Comparison of ENCODE assay signal across 9 cellular contexts in genomic region chr12:53213348-53213747, GRCh38. TPM values are rescaled to one million over a fixed set of nuclear protein-coding genes. Genes with fewer than 3 reads are reported as not detected.
DNase-seq lines count a peak whose midpoint lies in the region; ATAC-seq, FAIRE-seq and TF ChIP-seq lines count a peak whose summit lies in the region.
"Had no signal": no experiment of that assay in that cellular context is flagged by ENCODE, and none has a peak within 500 bp of the region (broad histone marks: within the 10 kb centered on the region; RNA-seq: fewer than 3 reads in every experiment).

No MANE protein-coding gene starts in this region.

- peaks cover 40% of the 10 kb centered on the region for H3K79me2 ChIP-seq in hepatocyte

- WGBS in hepatocyte (ENCODE audit: low lambda C conversion rate, missing lambda C conversion rate) = 18% methylated on average over 14 of the region's 14 CpGs
- WGBS in spleen, 5 donors = 9 to 17% (median 13%) methylated on average over 12 to 14 of the region's 14 CpGs

- CTCF ChIA-PET in AG04449 (lab: Yijun Ruan, JAX) = interaction anchor here (0.6 to 24.6 kb wide), 38 partner anchors 8 to 305 kb away, joined by 3 to 659 read pairs (median 6); partner anchors contain the start of genes AAAS, ESPL1, MYG1 and PFDN5

- no peak for ATAC-seq in HG03469 (IDR thresholded peaks at IDR 0.05; ENCODE audit: unreplicated experiment)

- POLR2A ChIA-PET in AG04449 (lab: Yijun Ruan, JAX) = interaction anchor here (0.7 kb wide), 1 partner anchor 82 kb away, joined by 4 read pairs; the partner anchor contains the start of gene PFDN5

- H3K27ac ChIP-seq in ascending aorta (no peak overlapping the region), hepatocyte (no peak overlapping the region), spleen (peak overlapping the region in 5 of 8 donors; percentile 46 to 98 (median 98))

- H3K9me3 ChIP-seq in ascending aorta = no peaks in the 10 kb centered on the region
- H3K9me3 ChIP-seq in hepatocyte (ENCODE audit: low read depth) = no peaks in the 10 kb centered on the region
- H3K9me3 ChIP-seq in spleen = no peaks in the 10 kb centered on the region

- H4K20me1 ChIP-seq in hepatocyte (ENCODE audit: insufficient read depth, poor library complexity, severe bottlenecking) = peaks cover 21% of the 10 kb centered on the region

- FAIRE-seq in GM19239 (lab: Jason Lieb, UNC) = peak; percentile 64

- TF ChIP-seq POLR2A in spleen (IDR thresholded peaks at IDR 0.05) = no peak

- no peaks in the 10 kb centered on the region for H3K27me3 ChIP-seq in ascending aorta
- no peaks in the 10 kb centered on the region for H3K27me3 ChIP-seq in hepatocyte
- H3K27me3 ChIP-seq in spleen (replicated peaks in 1 of 7) = no peaks in the 10 kb centered on the region

- intact Hi-C loops in ascending aorta (cut with DNase I) = loop anchor here (1.0 kb wide), 2 partner anchors 38 to 74 kb away; no protein-coding TSS in a partner anchor
- intact Hi-C loops in spleen (cut with DNase I; ENCODE audit: low total_unique reads) = loop anchor here (2.0 kb wide), 1 partner anchor 73 kb away; no protein-coding TSS in a partner anchor

- no peak for DNase-seq in AG04449 (ENCODE audit: low read depth, low spot score)
- no peak for DNase-seq in GM19239 (ENCODE audit: insufficient read length, low spot score)
- peak; percentile 55 for DNase-seq in NCI-H2029 treated with DMSO at 0.1 percent for 48 hours (lab: John Stamatoyannopoulos, UW)
- DNase-seq in T-helper 9 cell = peak; percentile 84
- peak in 1 of 2 donors; percentile 88 for DNase-seq in ascending aorta (ENCODE audit: low spot score in 2 of 2)
- DNase-seq in hepatocyte (ENCODE audit: low spot score) = peak; percentile 90
- peak; percentile 96 for DNase-seq in spleen

- H3K4me1 ChIP-seq in ascending aorta (peaks cover 11 to 27% of the 10 kb centered on the region in 2 donors), hepatocyte (ENCODE audit: insufficient read depth) (peaks cover 30% of the 10 kb centered on the region), spleen (peaks cover 57 to 99% (median 89%) of the 10 kb centered on the region in 6 donors)

- no peak overlapping the region for H3K4me2 ChIP-seq in hepatocyte

- H3K4me3 ChIP-seq in AG04449 (ENCODE audit: low read depth, low read length) (no peak overlapping the region), ascending aorta (no peak overlapping the region), hepatocyte (no peak overlapping the region), spleen (peak overlapping the region in 1 of 8 donors; percentile 11)
- H3K4me3 ChIP-seq: skin epidermis had no signal

- H3K9me2 ChIP-seq in hepatocyte (replicated peaks; ENCODE audit: insufficient read depth) = no peaks in the 10 kb centered on the region

- no peak overlapping the region for H2AFZ ChIP-seq in hepatocyte

- peaks cover 54 to 55% of the 10 kb centered on the region in 2 donors for H3K36me3 ChIP-seq in ascending aorta
- no peaks in the 10 kb centered on the region for H3K36me3 ChIP-seq in hepatocyte (replicated peaks; ENCODE audit: insufficient read depth, low read depth)
- H3K36me3 ChIP-seq in spleen = peaks cover 0 to 50% (median 19%) of the 10 kb centered on the region in 6 donors

- peak; percentile 98 for TF ChIP-seq CTCF in AG04449 (IDR thresholded peaks at IDR 0.05; ENCODE audit: insufficient read depth, low read length, missing control alignments)
- TF ChIP-seq CTCF in ascending aorta (IDR thresholded peaks at IDR 0.05) = peak; percentile 88 to 99 (median 94)
- peak; percentile 93 for TF ChIP-seq CTCF in hepatocyte (IDR thresholded peaks at IDR 0.05; ENCODE audit: poor library complexity)
- TF ChIP-seq CTCF in spleen (IDR thresholded peaks at IDR 0.05 in 8 of 11, conservative IDR thresholded peaks at IDR 0.05 in 3 of 11) = peak; percentile 85 to 95 (median 93)

RNA-seq across cellular contexts. Expression of gene ITGB7, which starts 6.3 kb away (rescaled TPM):
- 1.6 TPM for total RNA-seq in ascending aorta
- 0.23 TPM in 1 of 2 replicates, not detected in the other for total RNA-seq in hepatocyte
- polyA plus RNA-seq in hepatocyte = 1.0 TPM in 1 of 2 replicates, not detected in the other
- total RNA-seq in spleen = 10 to 100 TPM; 35.5 to 75.5 (median 62.2) TPM
- polyA plus RNA-seq in spleen = 10 to 100 TPM; 23.9 to 62.5 (median 46.5) TPM

RNA-seq across cellular contexts. Expression of gene RARG, which starts 18.7 kb away (rescaled TPM):
- total RNA-seq in ascending aorta (29.8 TPM), hepatocyte (15.1 and 20.9 TPM in 2 replicates), spleen (10 to 100 TPM in 5 of 7 donors, 1 to 10 TPM in 2; 9.4 to 20.8 (median 14.4) TPM)
- polyA plus RNA-seq in hepatocyte (24.7 and 28.1 TPM in 2 replicates), spleen (10 to 100 TPM in 1 of 3 donors, 1 to 10 TPM in 2; 4.6 to 10.1 (median 4.9) TPM)

RNA-seq across cellular contexts. Expression of gene CSAD, which starts 32.6 kb away (rescaled TPM):
- total RNA-seq in ascending aorta (30.7 TPM), hepatocyte (14.1 and 16.8 TPM in 2 replicates), spleen (10 to 100 TPM; 33.7 to 73.0 (median 39.7) TPM)
- polyA plus RNA-seq in hepatocyte (14.3 and 15.7 TPM in 2 replicates), spleen (10 to 100 TPM; 17.9 to 36.3 (median 34.1) TPM)

RNA-seq across cellular contexts. Expression of gene ZNF740, which starts 32.8 kb away (rescaled TPM):
- 5.9 TPM for total RNA-seq in ascending aorta
- total RNA-seq in hepatocyte = 13.2 and 23.2 TPM in 2 replicates
- polyA plus RNA-seq in hepatocyte = 4.4 and 4.6 TPM in 2 replicates
- total RNA-seq in spleen = 10 to 100 TPM; 23.6 to 66.1 (median 45.1) TPM
- polyA plus RNA-seq in spleen = 10 to 100 TPM in 1 of 3 donors, 1 to 10 TPM in 2; 5.6 to 12.1 (median 7.5) TPM

RNA-seq across cellular contexts. Expression of gene ESPL1, which starts 54.8 kb away (rescaled TPM):
- total RNA-seq in ascending aorta = not detected
- 7.6 and 9.0 TPM in 2 replicates for total RNA-seq in hepatocyte
- polyA plus RNA-seq in hepatocyte = 4.4 and 5.8 TPM in 2 replicates
- total RNA-seq in spleen = 1 to 10 TPM; 1.7 to 7.2 (median 4.7) TPM
- polyA plus RNA-seq in spleen = 1 to 10 TPM in 1 of 3 donors, under 1 TPM in 2; 0.85 to 1.9 (median 0.93) TPM

Comparison
In these comparisons a context has a peak if more than half of its experiments do, and no peak if none do; other contexts are left out.
1. DNase-seq: peak in NCI-H2029 treated with DMSO at 0.1 percent for 48 hours (single experiment), T-helper 9 cell (single experiment), hepatocyte (single experiment) and spleen (single experiment); none in AG04449 (single experiment) and GM19239 (single experiment).
2. H3K27ac ChIP-seq: peak in spleen (5 of 8); none in ascending aorta (0 of 2) and hepatocyte (single experiment).
3. RNA of gene ITGB7, which starts 6.3 kb away (total RNA-seq): 35.5 to 75.5 TPM in spleen; 1.6 TPM in ascending aorta (single experiment) and 0.23 TPM in hepatocyte; every median in the first group is over 10 times any median in the second.
4. Peak in every context shown above with its lines, with median percentiles within 50 percentile points of each other: CTCF ChIP-seq.